Comparison of ENCODE assay signal across 8 cellular contexts in genomic region chr6:130872250-130873095, GRCh38. TPM values are rescaled to one million over a fixed set of nuclear protein-coding genes. Genes with fewer than 3 reads are reported as not detected.
DNase-seq lines count a peak whose midpoint lies in the region; ATAC-seq and TF ChIP-seq lines count a peak whose summit lies in the region.

No MANE protein-coding gene starts in this region.

- peak; percentile 73 for ATAC-seq in GM18907 (IDR thresholded peaks at IDR 0.05; ENCODE audit: unreplicated experiment)
- ATAC-seq in right cardiac atrium: peak; percentile 14 to 44
- ATAC-seq in gastrocnemius medialis: no peak

- H3K36me3 ChIP-seq in gastrocnemius medialis: no peaks in the 10 kb centered on the region

- peak; percentile 73 for DNase-seq in AG20443 (ENCODE audit: low spot score)
- DNase-seq in HUDEP-2 (lab: John Stamatoyannopoulos, UW; ENCODE audit: unreplicated experiment in 76 of 76): peak in 58 of 76 experiments; percentile 7 to 67 (median 34)
- peak; percentile 31 for DNase-seq in SKM-1 treated with dmso at 0.1 percent for 144 hours (lab: John Stamatoyannopoulos, UW; ENCODE audit: unreplicated experiment)
- peak; percentile 55 for DNase-seq in activated naive CD8-positive, alpha-beta T cell treated with anti-CD3 and anti-CD28 coated beads, Interleukin-2, amount 50 U/mL, for 16 hours (ENCODE audit: low read depth, low spot score)
- peak; percentile 71 to 90 (median 83) for DNase-seq in right cardiac atrium
- peak in 1 of 2 donors; percentile 29 for DNase-seq in gastrocnemius medialis
- DNase-seq in NCI-H2227 treated with DMSO at 0.1 percent for 48 hours (lab: John Stamatoyannopoulos, UW): no peak

- TF ChIP-seq POLR2A in gastrocnemius medialis (IDR thresholded peaks at IDR 0.05): no peak

- no peaks in the 10 kb centered on the region for H3K9me3 ChIP-seq in right cardiac atrium (ENCODE audit: control insufficient read depth, low read length)
- no peaks in the 10 kb centered on the region for H3K9me3 ChIP-seq in gastrocnemius medialis

- WGBS in right cardiac atrium: 68% methylated on average over 8 of the region's 8 CpGs

- peak; percentile 26 to 74 (median 48) for TF ChIP-seq CTCF in gastrocnemius medialis (IDR thresholded peaks at IDR 0.05 in 4 of 5, conservative IDR thresholded peaks at IDR 0.05 in 1 of 5)

- intact Hi-C loops in right cardiac atrium (cut with DNase I) (loop anchor here in 3 of 4 donors (5.0 to 10.0 kb wide), 2 partner anchors 548 to 550 kb away; no protein-coding TSS in a partner anchor), gastrocnemius medialis (cut with DNase I; ENCODE audit: low total_unique reads) (loop anchor here (2.0 kb wide), 1 partner anchor 550 kb away; no protein-coding TSS in a partner anchor)

- H3K27ac ChIP-seq in right cardiac atrium (ENCODE audit: low read length) (no peak overlapping the region), gastrocnemius medialis (no peak overlapping the region)

- no peaks in the 10 kb centered on the region for H3K27me3 ChIP-seq in right cardiac atrium (ENCODE audit: control insufficient read depth, insufficient read depth)
- H3K27me3 ChIP-seq in gastrocnemius medialis: no peaks in the 10 kb centered on the region

- in situ Hi-C loops in gastrocnemius medialis (cut with MboI; ENCODE audit: low sequenced_read_pairs in 4 of 4): loop anchor here (10.0 to 25.0 kb wide), 2 partner anchors 548 to 560 kb away; no protein-coding TSS in a partner anchor

- no peak overlapping the region for H3K4me3 ChIP-seq in right cardiac atrium (ENCODE audit: low read length)
- no peak overlapping the region for H3K4me3 ChIP-seq in gastrocnemius medialis

- H3K4me1 ChIP-seq in right cardiac atrium (ENCODE audit: control insufficient read depth, insufficient read depth, low read length) (no peaks in the 10 kb centered on the region), gastrocnemius medialis (no peaks in the 10 kb centered on the region)

RNA-seq across cellular contexts. Expression of gene SMLR1, which starts 45.3 kb away (rescaled TPM):
- total RNA-seq in right cardiac atrium (not detected), gastrocnemius medialis (not detected)
- not detected for polyA plus RNA-seq in right cardiac atrium

Comparison
In these comparisons a context has a peak if more than half of its experiments do, and no peak if none do; other contexts are left out.
1. ATAC-seq: peak in GM18907 (single experiment) and right cardiac atrium (2 of 2); none in gastrocnemius medialis (0 of 2).